ENCODE assay signal across 8 cellular contexts in genomic region chr5:35089688-35090314, GRCh38. TPM values are rescaled to one million over a fixed set of nuclear protein-coding genes. Genes with fewer than 3 reads are reported as not detected.
DNase-seq lines count a peak whose midpoint lies in the region; ATAC-seq and TF ChIP-seq lines count a peak whose summit lies in the region.

No MANE protein-coding gene starts in this region.

- POLR2A ChIA-PET in PC-3 (lab: Charles Lee; ENCODE audit: unreplicated experiment), result no interaction called here

- no peaks in the 10 kb centered on the region for H3K36me3 Mint-ChIP-seq in activated T-cell treated with anti-CD3 and anti-CD28 coated beads, Interleukin-2, amount 50 U/mL, for 72 hours (ENCODE audit: insufficient read depth in 2 of 2)

- H3F3A ChIP-seq in PC-3 (ENCODE audit: low read length, unreplicated experiment), result no peaks in the 10 kb centered on the region

- no peak overlapping the region for H2BK5ac ChIP-seq in trophoblast cell (ENCODE audit: low read depth, low read length, poor library complexity)

- no peaks in the 10 kb centered on the region for H4K20me1 ChIP-seq in PC-3 (ENCODE audit: low read length)

- ATAC-seq in PC-3, result peak; percentile 76
- peak; percentile 51 to 53 for ATAC-seq in activated T-cell treated with anti-CD3 and anti-CD28 coated beads, Interleukin-2, amount 50 U/mL, for 72 hours (replicated peaks in 1 of 2)

- H3K4me3 ChIP-seq in PC-3 (ENCODE audit: low read length) (no peak overlapping the region), trophoblast cell (ENCODE audit: low read depth, low read length) (no peak overlapping the region)

- no peak overlapping the region for H4K91ac ChIP-seq in trophoblast cell (ENCODE audit: low read depth, low read length)

- H3K79me2 ChIP-seq in PC-3 (ENCODE audit: low read length) (no peaks in the 10 kb centered on the region), trophoblast cell (ENCODE audit: control insufficient read depth, insufficient read depth, low read length, poor library complexity) (no peaks in the 10 kb centered on the region)

- H2AK5ac ChIP-seq in trophoblast cell (ENCODE audit: low read length), result no peak overlapping the region

- no peak overlapping the region for H3K27ac Mint-ChIP-seq in activated T-cell treated with anti-CD3 and anti-CD28 coated beads, Interleukin-2, amount 50 U/mL, for 72 hours

- H3K9ac ChIP-seq in PC-3 (ENCODE audit: low read length), result no peak overlapping the region
- no peak overlapping the region for H3K9ac ChIP-seq in trophoblast cell (ENCODE audit: low read length)

- H2BK12ac ChIP-seq in trophoblast cell (ENCODE audit: low read length), result no peak overlapping the region

- DNase-seq in NCI-H524 (lab: John Stamatoyannopoulos, UW), result peak; percentile 15 to 51
- DNase-seq in NCI-H524 treated with DMSO at 0.1 percent for 48 hours (lab: John Stamatoyannopoulos, UW), result no peak
- DNase-seq in HS-5 (ENCODE audit: low read depth), result peak; percentile 74
- DNase-seq in PC-3, result peak; percentile 88
- peak; percentile 57 to 58 for DNase-seq in activated T-cell treated with anti-CD3 and anti-CD28 coated beads, Interleukin-2, amount 50 U/mL, for 72 hours
- peak; percentile 49 for DNase-seq in fibroblast of the conjunctiva (ENCODE audit: low read depth)
- peak; percentile 51 to 82 for DNase-seq in trophoblast cell
- DNase-seq in NCI-H187 (lab: John Stamatoyannopoulos, UW), result no peak

- BruUV-seq in PC-3 (replicated peaks; lab: Mats Ljungman, UMichigan), result no TSS peak

- H4K12ac ChIP-seq in trophoblast cell (ENCODE audit: low read depth, low read length), result no peak overlapping the region

- peaks cover 6% of the 10 kb centered on the region for H3K4me1 Mint-ChIP-seq in activated T-cell treated with anti-CD3 and anti-CD28 coated beads, Interleukin-2, amount 50 U/mL, for 72 hours (ENCODE audit: low read depth)

- peak; percentile 92 for TF ChIP-seq CTCF in PC-3 (conservative IDR thresholded peaks at IDR 0.05; ENCODE audit: low read depth, low read length)

- H3K18ac ChIP-seq in trophoblast cell (ENCODE audit: low read length), result no peak overlapping the region

- H3K9me3 ChIP-seq in PC-3 (ENCODE audit: low read length) (no peaks in the 10 kb centered on the region), trophoblast cell (ENCODE audit: insufficient read depth, low read depth, low read length) (no peaks in the 10 kb centered on the region)

- H3K79me1 ChIP-seq in trophoblast cell (ENCODE audit: low read length), result no peaks in the 10 kb centered on the region

- H3K4me1 ChIP-seq in PC-3 (ENCODE audit: insufficient read depth, low read length), result no peaks in the 10 kb centered on the region
- H3K4me1 ChIP-seq in trophoblast cell (ENCODE audit: control insufficient read depth in 1 of 2, insufficient read depth in 2 of 2, low read length in 2 of 2), result no peaks in the 10 kb centered on the region

- H3K27me3 Mint-ChIP-seq in activated T-cell treated with anti-CD3 and anti-CD28 coated beads, Interleukin-2, amount 50 U/mL, for 72 hours (ENCODE audit: low read depth), result peaks cover 21% of the 10 kb centered on the region

- no peak overlapping the region for H3K4me2 ChIP-seq in PC-3 (ENCODE audit: low read length)
- no peak overlapping the region for H3K4me2 ChIP-seq in trophoblast cell (ENCODE audit: low read length)

- H3K9me3 Mint-ChIP-seq in activated T-cell treated with anti-CD3 and anti-CD28 coated beads, Interleukin-2, amount 50 U/mL, for 72 hours, result no peaks in the 10 kb centered on the region

- no peak overlapping the region for H3K14ac ChIP-seq in trophoblast cell (ENCODE audit: low read length)

- H3K4ac ChIP-seq in trophoblast cell (ENCODE audit: low read depth, low read length), result no peak overlapping the region

- H2BK120ac ChIP-seq in trophoblast cell (ENCODE audit: insufficient read depth, low read length, poor library complexity), result no peak overlapping the region

- H3K4me3 Mint-ChIP-seq in activated T-cell treated with anti-CD3 and anti-CD28 coated beads, Interleukin-2, amount 50 U/mL, for 72 hours, result no peak overlapping the region

- intact Hi-C loops in PC-3 (cut with micrococcal nuclease), result loop anchor here (1.0 to 5.0 kb wide), 3 partner anchors 94 to 509 kb away; no protein-coding TSS in a partner anchor

- no peaks in the 10 kb centered on the region for H3K9me2 ChIP-seq in PC-3 (replicated peaks; ENCODE audit: low read length)

- H3K27me3 ChIP-seq in PC-3 (ENCODE audit: low read length), result peaks cover 39% of the 10 kb centered on the region
- H3K27me3 ChIP-seq in trophoblast cell (ENCODE audit: insufficient read depth, low read length), result no peaks in the 10 kb centered on the region

- H2AFZ ChIP-seq in PC-3 (ENCODE audit: low read length) (no peak overlapping the region), trophoblast cell (ENCODE audit: insufficient read depth, low read length, poor library complexity) (no peak overlapping the region)

- no peak overlapping the region for H4K8ac ChIP-seq in trophoblast cell (ENCODE audit: low read depth, low read length)

- WGBS in trophoblast cell (ENCODE audit: extremely low coverage, insufficient coverage, insufficient read length), result no CpG with 5 or more reads among the region's 5 CpGs

- H3K27ac ChIP-seq in PC-3 (ENCODE audit: low read length) (no peak overlapping the region), trophoblast cell (ENCODE audit: low read depth, low read length) (no peak overlapping the region)

- H3K36me3 ChIP-seq in PC-3 (ENCODE audit: low read depth, low read length) (no peaks in the 10 kb centered on the region), trophoblast cell (ENCODE audit: control insufficient read depth in 1 of 2, insufficient read depth in 2 of 2, low read length in 2 of 2) (no peaks in the 10 kb centered on the region)

- no peak overlapping the region for H3K23ac ChIP-seq in trophoblast cell (ENCODE audit: low read length)

- CTCF ChIA-PET in PC-3 (lab: Charles Lee), result no interaction called here

RNA-seq across cellular contexts. Expression of gene AGXT2, which starts 42.1 kb away (rescaled TPM):
- total RNA-seq in PC-3 (2014; rRNA removed), result not detected in 2 replicates
- not detected for total RNA-seq in activated T-cell treated with anti-CD3 and anti-CD28 coated beads, Interleukin-2, amount 50 U/mL, for 72 hours
- 0.15 and 0.25 TPM in 2 replicates for polyA plus RNA-seq in trophoblast cell (2013)

Comparison
In these comparisons a context has a peak if more than half of its experiments do, and no peak if none do; other contexts are left out.
1. DNase-seq: peak in NCI-H524 (2 of 2), HS-5 (single experiment), PC-3 (single experiment), activated T-cell treated with anti-CD3 and anti-CD28 coated beads, Interleukin-2, amount 50 U/mL, for 72 hours (2 of 2), fibroblast of the conjunctiva (single experiment) and trophoblast cell (2 of 2); none in NCI-H524 treated with DMSO at 0.1 percent for 48 hours (single experiment) and NCI-H187 (0 of 2).